8 cellular contexts compared by ENCODE assay signal in the genomic region with DNA sequence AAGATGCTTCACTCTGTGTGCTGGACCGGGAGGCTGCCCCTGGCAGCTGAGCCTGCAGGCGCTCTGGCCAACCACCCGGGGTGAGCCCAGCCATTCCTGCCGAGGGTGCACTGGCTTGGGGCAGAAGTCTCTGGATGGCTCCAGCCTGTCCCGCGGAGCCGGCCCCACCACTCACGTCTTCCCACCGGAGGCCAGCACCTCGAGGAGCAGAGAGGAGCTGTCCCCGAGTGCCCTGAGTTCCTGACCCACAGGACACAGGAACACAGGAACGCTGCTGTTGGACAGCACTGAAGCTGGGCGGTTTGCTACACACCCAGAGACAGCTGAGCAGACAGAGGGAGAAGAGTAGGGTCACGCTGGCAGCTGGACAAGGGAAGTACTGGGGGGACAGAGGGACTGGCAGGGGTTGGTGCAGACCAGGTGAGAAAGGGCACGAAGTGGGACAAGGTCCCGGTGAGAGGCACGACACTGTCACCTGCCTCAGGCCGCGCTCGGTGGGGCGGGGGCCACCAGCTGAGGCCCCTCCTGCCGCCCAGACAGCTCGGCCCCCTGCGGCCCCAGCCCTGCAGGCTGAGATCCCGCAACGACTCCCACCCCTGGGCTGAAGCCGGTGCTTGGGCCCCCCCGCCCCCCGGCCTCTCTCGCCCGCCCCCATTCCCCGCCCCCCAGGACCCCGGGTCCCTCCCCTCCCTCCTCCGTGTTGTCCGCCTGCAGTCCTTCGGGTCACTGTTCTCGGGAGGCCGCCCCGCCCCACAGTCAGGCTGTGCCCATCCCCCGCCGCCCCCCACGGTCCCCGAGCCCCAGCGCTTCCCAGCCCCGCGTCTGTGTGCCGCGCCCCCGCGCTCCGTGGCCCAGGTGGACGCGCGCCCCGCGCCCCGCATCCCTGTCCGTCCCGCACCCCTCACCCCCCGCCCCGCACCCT. TPM values are rescaled to one million over a fixed set of nuclear protein-coding genes. Genes with fewer than 3 reads are reported as not detected.
DNase-seq lines count a peak whose midpoint lies in the region; ATAC-seq and TF ChIP-seq lines count a peak whose summit lies in the region.

No MANE protein-coding gene starts in this region.

- ATAC-seq in HG02852 (IDR thresholded peaks at IDR 0.05; ENCODE audit: unreplicated experiment) (no peak), GM21447 (IDR thresholded peaks at IDR 0.05; ENCODE audit: unreplicated experiment) (no peak)

- peaks cover 17% of the 10 kb centered on the region for H3K27me3 Mint-ChIP-seq in progenitor cell of endocrine pancreas

- H3K4me1 ChIP-seq in PC-9 (replicated peaks; ENCODE audit: insufficient read depth) = peaks cover 8% of the 10 kb centered on the region; the same call in 1 of the 2 replicates

- H3K27me3 ChIP-seq in PC-9 (ENCODE audit: insufficient read depth, low read depth) = peaks cover 15% of the 10 kb centered on the region

- H3K4me1 Mint-ChIP-seq in progenitor cell of endocrine pancreas (ENCODE audit: low read depth) = peaks cover 10% of the 10 kb centered on the region

- H3K27ac Mint-ChIP-seq in progenitor cell of endocrine pancreas = peak overlapping the region; percentile 92

- peak overlapping the region; percentile 78 for H3K4me3 Mint-ChIP-seq in progenitor cell of endocrine pancreas (ENCODE audit: low read depth)

- intact Hi-C loops in PC-9 (cut with micrococcal nuclease; ENCODE audit: unreplicated experiment) = no loop called here

- no peak for TF ChIP-seq CTCF in PC-9 (conservative IDR thresholded peaks at IDR 0.05)
- no peak for TF ChIP-seq CTCF in fibroblast of the aortic adventitia (IDR thresholded peaks at IDR 0.05; ENCODE audit: insufficient read depth, low read length)
- TF ChIP-seq CTCF in progenitor cell of endocrine pancreas (IDR thresholded peaks at IDR 0.05; ENCODE audit: unreplicated experiment) = no peak

- POLR2A ChIA-PET in PC-9 (lab: Charles Lee; ENCODE audit: unreplicated experiment) = no interaction called here

- CTCF ChIA-PET in PC-9 (lab: Charles Lee) = no interaction called here

- H4K20me1 ChIP-seq in PC-9 (ENCODE audit: insufficient read depth) = no peaks in the 10 kb centered on the region

- H3K9me3 ChIP-seq in PC-9 (ENCODE audit: insufficient read depth, low read depth) = no peaks in the 10 kb centered on the region

- no TSS peak for BruUV-seq in PC-9 (replicated peaks; lab: Mats Ljungman, UMichigan)

- H3K4me3 ChIP-seq in PC-9 (no peak overlapping the region), fibroblast of the aortic adventitia (ENCODE audit: low read depth, low read length) (peak overlapping the region; percentile 50)

- no peaks in the 10 kb centered on the region for H3K9me3 Mint-ChIP-seq in progenitor cell of endocrine pancreas (ENCODE audit: low read depth)

- peak; percentile 45 for DNase-seq in EH (ENCODE audit: low read depth)
- DNase-seq in PC-9 = peak in 1 of 2 experiments; percentile 23
- peak; percentile 8 for DNase-seq in fibroblast of the aortic adventitia (ENCODE audit: low read depth)
- no peak for DNase-seq in progenitor cell of endocrine pancreas (ENCODE audit: low spot score, unreplicated experiment)
- no peak for DNase-seq in cerebellum (ENCODE audit: low spot score)
- no peak for DNase-seq in cerebellar nuclear complex (lab: John Stamatoyannopoulos, UW)

- peak overlapping the region; percentile 61 for H3K4me2 ChIP-seq in PC-9

- H3K36me3 Mint-ChIP-seq in progenitor cell of endocrine pancreas (ENCODE audit: insufficient read depth) = peaks cover 11% of the 10 kb centered on the region

- H3F3A ChIP-seq in PC-9 (ENCODE audit: insufficient read depth, low read depth) = peaks cover 11% of the 10 kb centered on the region

- H2AFZ ChIP-seq in PC-9 = no peak overlapping the region

- H3K9me2 ChIP-seq in PC-9 (ENCODE audit: insufficient read depth) = no peaks in the 10 kb centered on the region

- no peak overlapping the region for H3K27ac ChIP-seq in PC-9

- no peaks in the 10 kb centered on the region for H3K79me2 ChIP-seq in PC-9 (ENCODE audit: low read depth)

- no peaks in the 10 kb centered on the region for H3K36me3 ChIP-seq in PC-9 (ENCODE audit: low read depth)

RNA-seq across cellular contexts. Expression of a gene that starts 0.6 kb away (rescaled TPM):
- 4.7 and 6.1 TPM in 2 replicates for total RNA-seq in PC-9 (2021)
- total RNA-seq in fibroblast of the aortic adventitia (ENCODE audit: low replicate concordance) = 1.5 and 1.9 TPM in 2 replicates
- 277 and 294 TPM in 2 replicates for total RNA-seq in progenitor cell of endocrine pancreas
- total RNA-seq in cerebellum = 59.2 TPM

RNA-seq across cellular contexts. Expression of a gene that starts 25.3 kb away (rescaled TPM):
- total RNA-seq in PC-9 (2021) = 83.7 and 109 TPM in 2 replicates
- total RNA-seq in fibroblast of the aortic adventitia (ENCODE audit: low replicate concordance) = 1.3 and 5.6 TPM in 2 replicates
- total RNA-seq in progenitor cell of endocrine pancreas = 55.9 and 56.9 TPM in 2 replicates
- total RNA-seq in cerebellum = 0.73 TPM

RNA-seq across cellular contexts. Expression of a gene that starts 46.1 kb away (rescaled TPM):
- 78.9 and 98.3 TPM in 2 replicates for total RNA-seq in PC-9 (2021)
- 30.4 and 38.7 TPM in 2 replicates for total RNA-seq in fibroblast of the aortic adventitia (ENCODE audit: low replicate concordance)
- total RNA-seq in progenitor cell of endocrine pancreas = 111 and 117 TPM in 2 replicates
- 6.3 TPM for total RNA-seq in cerebellum

RNA-seq across cellular contexts. Expression of a gene that starts 48.0 kb away (rescaled TPM):
- 136 and 176 TPM in 2 replicates for total RNA-seq in PC-9 (2021)
- 34.3 and 95.4 TPM in 2 replicates for total RNA-seq in fibroblast of the aortic adventitia (ENCODE audit: low replicate concordance)
- total RNA-seq in progenitor cell of endocrine pancreas = 99.3 and 105 TPM in 2 replicates
- 19.1 TPM for total RNA-seq in cerebellum

RNA-seq across cellular contexts. Expression of a gene that starts 54.8 kb away (rescaled TPM):
- 5.1 and 9.5 TPM in 2 replicates for total RNA-seq in PC-9 (2021)
- 20.9 and 24.2 TPM in 2 replicates for total RNA-seq in fibroblast of the aortic adventitia (ENCODE audit: low replicate concordance)
- total RNA-seq in progenitor cell of endocrine pancreas = 2.3 TPM in 2 replicates
- total RNA-seq in cerebellum = 33.8 TPM

Comparison
In these comparisons a context has a peak if more than half of its experiments do, and no peak if none do; other contexts are left out.
1. DNase-seq: peak in EH (single experiment) and fibroblast of the aortic adventitia (single experiment); none in progenitor cell of endocrine pancreas (single experiment), cerebellum (single experiment) and cerebellar nuclear complex (0 of 2).